ENCODE assay signal across 13 cellular contexts in genomic region chr4:90503677-90504076, GRCh38.
"Had no signal": no experiment of that assay in that cellular context is flagged by ENCODE, and none has a peak within 500 bp of the region (broad histone marks: within the 10 kb centered on the region; RNA-seq: fewer than 3 reads in every experiment).

No MANE protein-coding gene starts in this region.

- H3K4me1 ChIP-seq: adrenal gland, gastroesophageal sphincter, pancreas had no signal

- H3K27me3 Mint-ChIP-seq: activated CD4-positive, alpha-beta memory T cell treated with anti-CD3 and anti-CD28 coated beads, Interleukin-2, amount 10 ng/mL, durations not matched to agents 7 days and 5 days; activated naive CD4-positive, alpha-beta T cell treated with anti-CD3 and anti-CD28 coated beads, Interleukin-2, amount 50 U/mL, for 24 hours; activated T-cell treated with anti-CD3 and anti-CD28 coated beads, Interleukin-2, amount 50 U/mL, for 24 hours; naive B cell had no signal

- H3K4me1 Mint-ChIP-seq: activated CD4-positive, alpha-beta memory T cell treated with anti-CD3 and anti-CD28 coated beads, Interleukin-2, amount 10 ng/mL, durations not matched to agents 7 days and 5 days; activated naive CD4-positive, alpha-beta T cell treated with anti-CD3 and anti-CD28 coated beads, Interleukin-2, amount 50 U/mL, for 24 hours had no signal

- ATAC-seq: gastroesophageal sphincter, left lobe of liver, pancreas had no signal

- H3K27ac Mint-ChIP-seq: activated CD4-positive, alpha-beta memory T cell treated with anti-CD3 and anti-CD28 coated beads, Interleukin-2, amount 10 ng/mL, durations not matched to agents 7 days and 5 days; activated naive CD4-positive, alpha-beta T cell treated with anti-CD3 and anti-CD28 coated beads, Interleukin-2, amount 50 U/mL, for 24 hours; activated T-cell treated with anti-CD3 and anti-CD28 coated beads, Interleukin-2, amount 50 U/mL, for 24 hours had no signal

- FAIRE-seq: pancreas had no signal

- H3K27me3 ChIP-seq: adrenal gland, cardiac muscle cell, gastroesophageal sphincter, pancreas had no signal

- DNase-seq: activated CD4-positive, alpha-beta memory T cell treated with anti-CD3 and anti-CD28 coated beads, Interleukin-2, amount 10 ng/mL, durations not matched to agents 7 days and 5 days; activated CD4-positive, alpha-beta T cell treated with anti-CD3 and anti-CD28 coated beads for 4 hours; activated effector memory CD4-positive, alpha-beta T cell treated with Interleukin-2 at 50 U/mL for 16 hours; activated T-cell treated with anti-CD3 and anti-CD28 coated beads, Interleukin-2, amount 50 U/mL, for 24 hours; adrenal gland; islet precursor cell; naive B cell; pancreas; stimulated activated CD4-positive, alpha-beta T cell treated with anti-CD3 and anti-CD28 coated beads, Interleukin-1b, Interleukin-23, amount 100 ng/mL, for 48 hours had no signal

- H3K4me3 ChIP-seq: adrenal gland, cardiac muscle cell, gastroesophageal sphincter, pancreas had no signal

- H3K4me3 Mint-ChIP-seq: activated CD4-positive, alpha-beta memory T cell treated with anti-CD3 and anti-CD28 coated beads, Interleukin-2, amount 10 ng/mL, durations not matched to agents 7 days and 5 days; activated naive CD4-positive, alpha-beta T cell treated with anti-CD3 and anti-CD28 coated beads, Interleukin-2, amount 50 U/mL, for 24 hours; activated T-cell treated with anti-CD3 and anti-CD28 coated beads, Interleukin-2, amount 50 U/mL, for 24 hours; naive B cell had no signal

- H3K36me3 ChIP-seq: adrenal gland, cardiac muscle cell, gastroesophageal sphincter, pancreas had no signal

- H3K9me3 ChIP-seq: adrenal gland, gastroesophageal sphincter, pancreas had no signal

- H3K27ac ChIP-seq: adrenal gland, cardiac muscle cell, gastroesophageal sphincter, pancreas had no signal

- H3K36me3 Mint-ChIP-seq: activated naive CD4-positive, alpha-beta T cell treated with anti-CD3 and anti-CD28 coated beads, Interleukin-2, amount 50 U/mL, for 24 hours had no signal
